In genomic region chr6:27260339-27260738, GRCh38 we compare ENCODE assay signal across 20 cellular contexts. TPM values are rescaled to one million over a fixed set of nuclear protein-coding genes. Genes with fewer than 3 reads are reported as not detected.
DNase-seq lines count a peak whose midpoint lies in the region; ATAC-seq and TF ChIP-seq lines count a peak whose summit lies in the region.
"Had no signal": no experiment of that assay in that cellular context is flagged by ENCODE, and none has a peak within 500 bp of the region (broad histone marks: within the 10 kb centered on the region; RNA-seq: fewer than 3 reads in every experiment).

No MANE protein-coding gene starts in this region.

- no peaks in the 10 kb centered on the region for H3K9me3 ChIP-seq in HUES64 (ENCODE audit: insufficient read depth, low read depth, low read length)
- no peaks in the 10 kb centered on the region for H3K9me3 ChIP-seq in upper lobe of left lung

- no peak for TF ChIP-seq POLR2A in upper lobe of left lung (IDR thresholded peaks at IDR 0.05)

- H3K27me3 ChIP-seq in HUES64 (ENCODE audit: insufficient read depth, low read length) (peaks cover 27% of the 10 kb centered on the region), upper lobe of left lung (peaks cover 0 to 7% (median 5%) of the 10 kb centered on the region in 4 donors)

- H3K27ac Mint-ChIP-seq in mesothelial cell of epicardium: peak overlapping the region; percentile 43
- H3K27ac Mint-ChIP-seq in naive thymus-derived CD8-positive, alpha-beta T cell: no peak overlapping the region
- H3K27ac Mint-ChIP-seq: dendritic cell treated with granulocyte-macrophage colony-stimulating factor and Interleukin-4, amounts not matched to agents 40 ng/mL and 50 ng/mL, for 4 days had no signal

- H3K4me1 Mint-ChIP-seq in mesothelial cell of epicardium: peaks cover 10% of the 10 kb centered on the region
- H3K4me1 Mint-ChIP-seq in naive thymus-derived CD8-positive, alpha-beta T cell: peaks cover 0 to 2% (median 0%) of the 10 kb centered on the region in 4 donors

- 5% methylated on average over 24 of the region's 24 CpGs for WGBS in HUES64
- WGBS in upper lobe of left lung, 2 donors: 14 to 19% methylated on average over 20 to 24 of the region's 24 CpGs

- no peaks in the 10 kb centered on the region for H3K36me3 Mint-ChIP-seq in mesothelial cell of epicardium
- H3K36me3 Mint-ChIP-seq in naive thymus-derived CD8-positive, alpha-beta T cell: peaks cover 3 to 6% (median 5%) of the 10 kb centered on the region in 3 donors

- no peaks in the 10 kb centered on the region for H3K4me1 ChIP-seq in HUES64 (ENCODE audit: insufficient read depth, low read length)
- H3K4me1 ChIP-seq in upper lobe of left lung: no peaks in the 10 kb centered on the region
- H3K4me1 ChIP-seq: spleen had no signal

- peak overlapping the region; percentile 62 for H3K4me3 Mint-ChIP-seq in mesothelial cell of epicardium
- H3K4me3 Mint-ChIP-seq in naive thymus-derived CD8-positive, alpha-beta T cell: no peak overlapping the region
- H3K4me3 Mint-ChIP-seq: dendritic cell treated with granulocyte-macrophage colony-stimulating factor and Interleukin-4, amounts not matched to agents 40 ng/mL and 50 ng/mL, for 4 days had no signal

- no peak for ATAC-seq in naive thymus-derived CD8-positive, alpha-beta T cell
- ATAC-seq in upper lobe of left lung (ENCODE audit: low FRiP score in 2 of 2) (no peak), HG03520 (IDR thresholded peaks at IDR 0.05; ENCODE audit: unreplicated experiment) (no peak)

- no peak for DNase-seq in AG04449 (ENCODE audit: low read depth, low spot score)
- DNase-seq in epithelial cell of esophagus (ENCODE audit: low read depth): peak; percentile 30
- no peak for DNase-seq in mesothelial cell of epicardium (ENCODE audit: low spot score in 2 of 2, unreplicated experiment in 2 of 2)
- no peak for DNase-seq in naive thymus-derived CD8-positive, alpha-beta T cell
- DNase-seq in NCI-H2171 treated with DMSO at 0.1 percent for 48 hours (lab: John Stamatoyannopoulos, UW): no peak
- DNase-seq in upper lobe of left lung: no peak
- DNase-seq: ACHN; activated effector memory CD4-positive, alpha-beta T cell treated with anti-CD3 and anti-CD28 coated beads, Interleukin-2, amount 50 U/mL, for 16 hours; amygdala; COR-L47; NCI-H1048; NCI-H774; spleen; stimulated activated naive CD4-positive, alpha-beta T cell had no signal

- no peak for TF ChIP-seq EP300 in upper lobe of left lung (IDR thresholded peaks at IDR 0.05)

- H3K36me3 ChIP-seq in HUES64 (ENCODE audit: insufficient read depth, low read length) (no peaks in the 10 kb centered on the region), upper lobe of left lung (no peaks in the 10 kb centered on the region)
- H3K36me3 ChIP-seq: spleen had no signal

- H3K27me3 Mint-ChIP-seq in mesothelial cell of epicardium (ENCODE audit: low read depth): peaks cover 12% of the 10 kb centered on the region
- H3K27me3 Mint-ChIP-seq in naive thymus-derived CD8-positive, alpha-beta T cell: peaks cover 39 to 88% (median 79%) of the 10 kb centered on the region in 5 donors

- no peak overlapping the region for H3K27ac ChIP-seq in HUES64 (ENCODE audit: low read depth, low read length)
- no peak overlapping the region for H3K27ac ChIP-seq in upper lobe of left lung
- H3K27ac ChIP-seq: spleen had no signal

- POLR2A ChIA-PET in AG04449 (lab: Yijun Ruan, JAX): no interaction called here
- POLR2A ChIA-PET in naive thymus-derived CD8-positive, alpha-beta T cell (lab: Charles Lee): no interaction called here

- TF ChIP-seq CTCF in AG04449 (IDR thresholded peaks at IDR 0.05; ENCODE audit: insufficient read depth, low read length, missing control alignments) (no peak), epithelial cell of esophagus (IDR thresholded peaks at IDR 0.05; ENCODE audit: insufficient read depth, low read depth, low read length, missing control alignments) (no peak), mesothelial cell of epicardium (IDR thresholded peaks at IDR 0.05; ENCODE audit: unreplicated experiment) (no peak), upper lobe of left lung (IDR thresholded peaks at IDR 0.05) (no peak)

- H3K4me3 ChIP-seq in AG04449 (ENCODE audit: low read depth, low read length) (peak overlapping the region; percentile 20), HUES64 (ENCODE audit: low read length) (peak overlapping the region; percentile 74), epithelial cell of esophagus (ENCODE audit: low read length) (peak overlapping the region; percentile 1), upper lobe of left lung (no peak overlapping the region)
- H3K4me3 ChIP-seq: spleen had no signal

- CTCF ChIA-PET in AG04449 (lab: Yijun Ruan, JAX): no interaction called here

- peak overlapping the region; percentile 64 for H3K9ac ChIP-seq in HUES64 (ENCODE audit: low read depth, low read length)

- H3K9me3 Mint-ChIP-seq in mesothelial cell of epicardium: no peaks in the 10 kb centered on the region
- H3K9me3 Mint-ChIP-seq in naive thymus-derived CD8-positive, alpha-beta T cell: peaks cover 0 to 29% (median 5%) of the 10 kb centered on the region in 9 donors
- H3K9me3 Mint-ChIP-seq: dendritic cell treated with granulocyte-macrophage colony-stimulating factor and Interleukin-4, amounts not matched to agents 40 ng/mL and 50 ng/mL, for 4 days had no signal

RNA-seq across cellular contexts. Expression of gene PRSS16, which starts 12.8 kb away (rescaled TPM):
- polyA plus RNA-seq in HUES64 (2013, experiment 1 of 2): 8.0 TPM
- polyA plus RNA-seq in HUES64 (2013, experiment 2 of 2): 8.5 TPM
- total RNA-seq in mesothelial cell of epicardium (16.2 to 20.6 TPM (median 19.1 TPM) in 3 replicates), upper lobe of left lung (10 to 100 TPM; 11.9 to 21.0 (median 14.6) TPM)
- under 1 TPM in 1 of 2 experiments, not detected in 1; 0.25 TPM for total RNA-seq in naive thymus-derived CD8-positive, alpha-beta T cell
- polyA plus RNA-seq in naive thymus-derived CD8-positive, alpha-beta T cell: 1 to 10 TPM in 1 of 3 donors, under 1 TPM in 1, not detected in 1; 0.57 to 1.0 TPM

RNA-seq across cellular contexts. Expression of gene POM121L2, which starts 51.7 kb away (rescaled TPM):
- polyA plus RNA-seq in HUES64 (2013, experiment 1 of 2): not detected
- polyA plus RNA-seq in HUES64 (2013, experiment 2 of 2): not detected
- 0.07 TPM in 1 of 3 replicates, not detected in the others for total RNA-seq in mesothelial cell of epicardium
- total RNA-seq in naive thymus-derived CD8-positive, alpha-beta T cell: not detected
- polyA plus RNA-seq in naive thymus-derived CD8-positive, alpha-beta T cell: not detected
- not detected for total RNA-seq in upper lobe of left lung
- total RNA-seq: activated CD8-positive, alpha-beta memory T cell treated with anti-CD3 and anti-CD28 coated beads for 36 hours; H4; omental fat pad; spleen had no signal
- polyA plus RNA-seq: spleen had no signal

Comparison
In these comparisons a context has a peak if more than half of its experiments do, and no peak if none do; other contexts are left out.
1. H3K4me3 ChIP-seq: peak in AG04449 (single experiment), HUES64 (single experiment) and epithelial cell of esophagus (single experiment); none in upper lobe of left lung (0 of 4).
2. RNA of gene PRSS16, which starts 12.8 kb away (total RNA-seq): 16.2 to 20.6 TPM in mesothelial cell of epicardium and 11.9 to 21.0 TPM in upper lobe of left lung; 0.25 TPM in naive thymus-derived CD8-positive, alpha-beta T cell; every median in the first group is over 4 times any median in the second.